Comparison of ENCODE assay signal across 36 cellular contexts in the genomic region with DNA sequence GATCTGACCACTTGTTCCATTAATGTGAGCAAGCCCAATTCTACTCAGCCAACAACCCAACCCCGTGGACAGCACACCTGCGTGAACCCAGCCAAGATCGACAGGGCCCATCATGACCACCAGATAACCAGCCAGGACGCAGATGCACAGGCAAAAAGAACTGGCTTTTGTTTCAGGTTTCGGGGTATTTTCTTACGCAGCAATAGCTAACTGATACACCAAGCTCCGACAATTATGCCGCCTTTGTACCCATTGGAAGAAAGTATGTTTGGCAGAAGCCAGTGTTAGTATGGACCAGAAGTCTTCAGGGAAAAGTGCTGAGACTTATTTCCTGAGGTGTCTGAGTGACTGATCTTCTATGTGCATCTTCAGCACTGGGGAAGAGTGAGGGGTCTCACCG. TPM values are rescaled to one million over a fixed set of nuclear protein-coding genes. Genes with fewer than 3 reads are reported as not detected.
"Had no signal": no experiment of that assay in that cellular context is flagged by ENCODE, and none has a peak within 500 bp of the region (broad histone marks: within the 10 kb centered on the region; RNA-seq: fewer than 3 reads in every experiment).

No MANE protein-coding gene starts in this region.

- DNase-seq: Kasumi-1, MG63, MM.1S, MV-4-11, NCI-H1048, NCI-H1092, NCI-H1092 treated with DMSO at 0.1 percent for 48 hours, NCI-H1105, NCI-H1105 treated with DMSO at 0.1 percent for 48 hours, NCI-H1417, NCI-H1417 treated with DMSO at 0.1 percent for 48 hours, NCI-H1436, NCI-H1436 treated with DMSO at 0.1 percent for 48 hours, NCI-H146, NCI-H1694, NCI-H1694 treated with DMSO at 0.1 percent for 48 hours, NCI-H187, NCI-H187 treated with DMSO at 0.1 percent for 48 hours, NCI-H1930, NCI-H2029, NCI-H2029 treated with DMSO at 0.1 percent for 48 hours, NCI-H2081, NCI-H2081 treated with DMSO at 0.1 percent for 48 hours, NCI-H2107, NCI-H2171, NCI-H2171 treated with DMSO at 0.1 percent for 48 hours, NCI-H2227 treated with DMSO at 0.1 percent for 48 hours, NCI-H226, NCI-H345, NCI-H446, NCI-H446 treated with DMSO at 0.1 percent for 48 hours, NCI-H510A, NCI-H510A treated with DMSO at 0.1 percent for 48 hours, NCI-H524 treated with DMSO at 0.1 percent for 48 hours had no signal

- H3K9me3 ChIP-seq: MG63 had no signal

- H3K4me3 ChIP-seq: MG63 had no signal

- H3K36me3 ChIP-seq: MG63 had no signal

RNA-seq across cellular contexts. Expression of a gene that starts 6.0 kb away (rescaled TPM):
- total RNA-seq: MCF 10A, NCI-H460 had no signal
